38 cellular contexts compared by ENCODE assay signal in genomic region chr1:159765806-159766205, GRCh38. TPM values are rescaled to one million over a fixed set of nuclear protein-coding genes. Genes with fewer than 3 reads are reported as not detected.
"Had no signal": no experiment of that assay in that cellular context is flagged by ENCODE, and none has a peak within 500 bp of the region (broad histone marks: within the 10 kb centered on the region; RNA-seq: fewer than 3 reads in every experiment).

No MANE protein-coding gene starts in this region.

- H3K4me3 ChIP-seq: MG63 had no signal

- H3K36me3 ChIP-seq: MG63 had no signal

- DNase-seq: Karpas-422, Kasumi-1, MG63, MM.1S, MV-4-11, NCI-H1048, NCI-H1092, NCI-H1092 treated with DMSO at 0.1 percent for 48 hours, NCI-H1105, NCI-H1105 treated with DMSO at 0.1 percent for 48 hours, NCI-H1417, NCI-H1417 treated with DMSO at 0.1 percent for 48 hours, NCI-H1436, NCI-H1436 treated with DMSO at 0.1 percent for 48 hours, NCI-H146, NCI-H1694, NCI-H1694 treated with DMSO at 0.1 percent for 48 hours, NCI-H187, NCI-H187 treated with DMSO at 0.1 percent for 48 hours, NCI-H1930, NCI-H2029, NCI-H2029 treated with DMSO at 0.1 percent for 48 hours, NCI-H2081, NCI-H2081 treated with DMSO at 0.1 percent for 48 hours, NCI-H2107, NCI-H2171, NCI-H2171 treated with DMSO at 0.1 percent for 48 hours, NCI-H2227 treated with DMSO at 0.1 percent for 48 hours, NCI-H226, NCI-H345, NCI-H446, NCI-H446 treated with DMSO at 0.1 percent for 48 hours, NCI-H510A, NCI-H510A treated with DMSO at 0.1 percent for 48 hours, NCI-H524 had no signal

RNA-seq across cellular contexts. Expression of gene FCRL6, which starts 36.4 kb away (rescaled TPM):
- total RNA-seq: LHCN-M2, M059J, NCI-H460 had no signal

RNA-seq across cellular contexts. Expression of gene CRP, which starts 51.4 kb away (rescaled TPM):
- total RNA-seq: LHCN-M2, M059J, NCI-H460 had no signal
